14 cellular contexts compared by ENCODE assay signal in the genomic region with DNA sequence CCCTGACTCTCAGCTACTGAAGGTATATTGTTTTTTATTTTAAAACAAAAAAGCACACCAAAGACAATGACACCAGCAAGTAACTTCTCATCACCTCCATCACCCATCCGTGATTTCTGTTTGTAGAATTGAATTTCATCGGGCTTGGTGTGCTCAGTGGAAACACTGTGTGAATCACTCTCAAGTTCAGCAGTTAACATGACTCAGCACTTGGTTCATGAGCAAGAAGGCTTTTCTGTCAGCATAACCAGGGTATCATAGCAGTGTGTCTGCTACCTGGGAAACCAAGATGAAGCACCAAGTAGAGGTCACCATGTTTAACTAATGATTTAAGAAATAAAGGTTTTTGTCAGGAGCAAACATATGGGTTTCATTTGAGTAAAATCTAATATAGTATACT.
DNase-seq lines count a peak whose midpoint lies in the region; ATAC-seq and TF ChIP-seq lines count a peak whose summit lies in the region.
"Had no signal": no experiment of that assay in that cellular context is flagged by ENCODE, and none has a peak within 500 bp of the region (broad histone marks: within the 10 kb centered on the region; RNA-seq: fewer than 3 reads in every experiment).

No MANE protein-coding gene starts in this region.

- H3K27ac Mint-ChIP-seq in GM23338 = no peak overlapping the region

- H3K9me2 ChIP-seq in GM23338 (ENCODE audit: insufficient read depth) = 0 out of 2 replicates have a peak, but pooled peaks cover 4% of the 10 kb centered on the region

- no peaks in the 10 kb centered on the region for H4K20me1 ChIP-seq in GM23338 (replicated peaks; ENCODE audit: insufficient read depth)

- no peaks in the 10 kb centered on the region for H3F3A ChIP-seq in GM23338 (replicated peaks; ENCODE audit: low read depth)

- no peaks in the 10 kb centered on the region; the same call in 2 of the 3 replicates for H3K4me1 Mint-ChIP-seq in GM23338

- DNase-seq in A172 (ENCODE audit: low spot score) (peak; percentile 80), ELR (ENCODE audit: low read depth) (peak; percentile 90), RWPE2 (ENCODE audit: low spot score) (no peak), fibroblast of peridontal ligament (ENCODE audit: extremely low read depth) (peak; percentile 86), WERI-Rb-1 (no peak), HuH-7 (ENCODE audit: low spot score) (no peak), GM23338 (ENCODE audit: low spot score) (no peak)
- no peak for DNase-seq in activated CD4-positive, alpha-beta T cell treated with anti-CD3 and anti-CD28 coated beads for 4 hours
- DNase-seq: Calu3; central memory CD4-positive, alpha-beta T cell; naive thymus-derived CD8-positive, alpha-beta T cell; NCI-H2107; SHP77 treated with DMSO at 0.1 percent for 48 hours; stimulated activated CD4-positive, alpha-beta T cell treated with anti-CD3 and anti-CD28 coated beads, Interleukin-2, amount 100 ng/mL, for 24 hours had no signal

- H3K9me3 Mint-ChIP-seq in GM23338 = peaks cover 13% of the 10 kb centered on the region; the same call in 2 of the 3 replicates

- H3K27ac ChIP-seq in RWPE2 (ENCODE audit: poor library complexity, severe bottlenecking) (no peak overlapping the region), WERI-Rb-1 (no peak overlapping the region), GM23338 (ENCODE audit: low read depth) (no peak overlapping the region)

- peaks cover 1% of the 10 kb centered on the region for H3K27me3 Mint-ChIP-seq in GM23338 (ENCODE audit: insufficient read depth, low read depth, poor library complexity)
- H3K27me3 Mint-ChIP-seq: naive thymus-derived CD8-positive, alpha-beta T cell had no signal

- H3K9me3 ChIP-seq in RWPE2 (ENCODE audit: severe bottlenecking) = no peaks in the 10 kb centered on the region
- no peaks in the 10 kb centered on the region for H3K9me3 ChIP-seq in WERI-Rb-1 (ENCODE audit: severe bottlenecking)

- H2AFZ ChIP-seq in GM23338 = no peak overlapping the region

- H3K4me3 ChIP-seq in RWPE2 (ENCODE audit: severe bottlenecking) (no peak overlapping the region), WERI-Rb-1 (ENCODE audit: low read depth, low read length) (no peak overlapping the region), GM23338 (no peak overlapping the region)

- H3K4me3 Mint-ChIP-seq in GM23338 = no peak overlapping the region
- H3K4me3 Mint-ChIP-seq: naive thymus-derived CD8-positive, alpha-beta T cell had no signal

- H3K36me3 ChIP-seq in RWPE2 (ENCODE audit: low read depth) (no peaks in the 10 kb centered on the region), WERI-Rb-1 (no peaks in the 10 kb centered on the region), GM23338 (ENCODE audit: insufficient read depth) (no peaks in the 10 kb centered on the region)

- ATAC-seq in RWPE2 (ENCODE audit: low read depth) (peak; percentile 91), GM23338 (no peak)
- ATAC-seq: naive thymus-derived CD8-positive, alpha-beta T cell had no signal

- H3K4me2 ChIP-seq in GM23338 = no peak overlapping the region

- no peak for TF ChIP-seq CTCF in RWPE2 (IDR thresholded peaks at IDR 0.05; ENCODE audit: poor library complexity, severe bottlenecking)
- no peak for TF ChIP-seq CTCF in WERI-Rb-1 (IDR thresholded peaks at IDR 0.05; ENCODE audit: low read depth, low read length)
- TF ChIP-seq CTCF in GM23338 (conservative IDR thresholded peaks at IDR 0.05; ENCODE audit: low read depth in 2 of 2) = no peak

- no peaks in the 10 kb centered on the region for H3K79me2 ChIP-seq in GM23338 (replicated peaks; ENCODE audit: insufficient read depth)

- H3K36me3 Mint-ChIP-seq in GM23338 (ENCODE audit: low read depth) = peaks cover 4% of the 10 kb centered on the region; the same call in 2 of the 3 replicates

- no peaks in the 10 kb centered on the region for H3K4me1 ChIP-seq in RWPE2 (ENCODE audit: insufficient read depth, poor library complexity, severe bottlenecking)
- H3K4me1 ChIP-seq in GM23338 (ENCODE audit: insufficient read depth) = no peaks in the 10 kb centered on the region

- H3K27me3 ChIP-seq in RWPE2 (ENCODE audit: insufficient read depth, poor library complexity, severe bottlenecking) (no peaks in the 10 kb centered on the region), WERI-Rb-1 (ENCODE audit: insufficient read depth, low read depth, severe bottlenecking) (peaks cover 27% of the 10 kb centered on the region), GM23338 (ENCODE audit: insufficient read depth) (no peaks in the 10 kb centered on the region)

TF ChIP-seq in GM23338, 12 proteins besides CTCF, POLR2A, EP300 and RAD21 (continues in another document):
- TF ChIP-seq STAT1 (IDR thresholded peaks at IDR 0.05; ENCODE audit: unreplicated experiment) = no peak
- no peak for TF ChIP-seq JUNB (IDR thresholded peaks at IDR 0.05; ENCODE audit: unreplicated experiment)
- no peak for TF ChIP-seq CREB1 (CRISPR knock-in tag; IDR thresholded peaks at IDR 0.05; ENCODE audit: low read depth)
- no peak for TF ChIP-seq ZNF114 (CRISPR knock-in tag; IDR thresholded peaks at IDR 0.05)
- TF ChIP-seq EZH2 (IDR thresholded peaks at IDR 0.05; ENCODE audit: low read depth, unreplicated experiment) = no peak
- TF ChIP-seq, protein P1, sequence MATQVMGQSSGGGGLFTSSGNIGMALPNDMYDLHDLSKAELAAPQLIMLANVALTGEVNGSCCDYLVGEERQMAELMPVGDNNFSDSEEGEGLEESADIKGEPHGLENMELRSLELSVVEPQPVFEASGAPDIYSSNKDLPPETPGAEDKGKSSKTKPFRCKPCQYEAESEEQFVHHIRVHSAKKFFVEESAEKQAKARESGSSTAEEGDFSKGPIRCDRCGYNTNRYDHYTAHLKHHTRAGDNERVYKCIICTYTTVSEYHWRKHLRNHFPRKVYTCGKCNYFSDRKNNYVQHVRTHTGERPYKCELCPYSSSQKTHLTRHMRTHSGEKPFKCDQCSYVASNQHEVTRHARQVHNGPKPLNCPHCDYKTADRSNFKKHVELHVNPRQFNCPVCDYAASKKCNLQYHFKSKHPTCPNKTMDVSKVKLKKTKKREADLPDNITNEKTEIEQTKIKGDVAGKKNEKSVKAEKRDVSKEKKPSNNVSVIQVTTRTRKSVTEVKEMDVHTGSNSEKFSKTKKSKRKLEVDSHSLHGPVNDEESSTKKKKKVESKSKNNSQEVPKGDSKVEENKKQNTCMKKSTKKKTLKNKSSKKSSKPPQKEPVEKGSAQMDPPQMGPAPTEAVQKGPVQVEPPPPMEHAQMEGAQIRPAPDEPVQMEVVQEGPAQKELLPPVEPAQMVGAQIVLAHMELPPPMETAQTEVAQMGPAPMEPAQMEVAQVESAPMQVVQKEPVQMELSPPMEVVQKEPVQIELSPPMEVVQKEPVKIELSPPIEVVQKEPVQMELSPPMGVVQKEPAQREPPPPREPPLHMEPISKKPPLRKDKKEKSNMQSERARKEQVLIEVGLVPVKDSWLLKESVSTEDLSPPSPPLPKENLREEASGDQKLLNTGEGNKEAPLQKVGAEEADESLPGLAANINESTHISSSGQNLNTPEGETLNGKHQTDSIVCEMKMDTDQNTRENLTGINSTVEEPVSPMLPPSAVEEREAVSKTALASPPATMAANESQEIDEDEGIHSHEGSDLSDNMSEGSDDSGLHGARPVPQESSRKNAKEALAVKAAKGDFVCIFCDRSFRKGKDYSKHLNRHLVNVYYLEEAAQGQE (IDR thresholded peaks at IDR 0.05; ENCODE audit: unreplicated experiment) = no peak
- TF ChIP-seq POLR2AphosphoS5 (IDR thresholded peaks at IDR 0.05; ENCODE audit: low read depth) = no peak
- TF ChIP-seq NANOG (IDR thresholded peaks at IDR 0.05; ENCODE audit: borderline replicate concordance) = no peak
- TF ChIP-seq ZNF331 (CRISPR knock-in tag; IDR thresholded peaks at IDR 0.05; ENCODE audit: low read depth) = no peak

Comparison
In these comparisons a context has a peak if more than half of its experiments do, and no peak if none do; other contexts are left out.
1. DNase-seq: peak in A172 (single experiment), ELR (single experiment) and fibroblast of peridontal ligament (single experiment); none in RWPE2 (single experiment), WERI-Rb-1 (single experiment), HuH-7 (single experiment), activated CD4-positive, alpha-beta T cell treated with anti-CD3 and anti-CD28 coated beads for 4 hours (0 of 2) and GM23338 (single experiment).